18 cellular contexts compared by ENCODE assay signal in genomic region chr1:192170196-192170984, GRCh38. TPM values are rescaled to one million over a fixed set of nuclear protein-coding genes. Genes with fewer than 3 reads are reported as not detected.
DNase-seq lines count a peak whose midpoint lies in the region; ATAC-seq and TF ChIP-seq lines count a peak whose summit lies in the region.
"Had no signal": no experiment of that assay in that cellular context is flagged by ENCODE, and none has a peak within 500 bp of the region (broad histone marks: within the 10 kb centered on the region; RNA-seq: fewer than 3 reads in every experiment).

No MANE protein-coding gene starts in this region.

- no peak for TF ChIP-seq CTCF in stomach (IDR thresholded peaks at IDR 0.05)

- no peaks in the 10 kb centered on the region for H3K27me3 ChIP-seq in BLaER1 treated with 17β-estradiol and CSF1 and Interleukin-3, amounts not matched to agents 10 nM and 100 nM
- H3K27me3 ChIP-seq in Karpas-422 (ENCODE audit: low read length) (no peaks in the 10 kb centered on the region), mesendoderm (ENCODE audit: insufficient read depth, low read length, poor library complexity) (no peaks in the 10 kb centered on the region), stomach (no peaks in the 10 kb centered on the region)
- H3K27me3 ChIP-seq: left lung, MG63, Peyer's patch, vagina had no signal

- H2BK5ac ChIP-seq in mesendoderm (ENCODE audit: low read length) = no peak overlapping the region

- peak overlapping the region; percentile 16 for H2AFZ ChIP-seq in Karpas-422 (ENCODE audit: low read length)

- DNase-seq in Karpas-422 = peak; percentile 72
- DNase-seq in amniotic epithelial cell (ENCODE audit: low read depth) = peak; percentile 47
- peak; percentile 9 for DNase-seq in mesendoderm
- no peak for DNase-seq in stomach
- DNase-seq in posterior vena cava (ENCODE audit: low spot score) = no peak
- DNase-seq: ACHN; activated CD8-positive, alpha-beta T cell treated with anti-CD3 and anti-CD28 coated beads for 36 hours; CD4-positive, alpha-beta memory T cell; left lung; MG63; NCI-H526 treated with DMSO at 0.1 percent for 48 hours; Peyer's patch had no signal

- peaks cover under 1 to 12% (median 2%) of the 10 kb centered on the region in 11 experiments; a peak in 21 of 22 replicates for H3K9me3 ChIP-seq in BLaER1 treated with 17β-estradiol and CSF1 and Interleukin-3, amounts not matched to agents 10 nM and 100 nM (replicated peaks in 1 of 11)
- H3K9me3 ChIP-seq in Karpas-422 (ENCODE audit: low read length) (no peaks in the 10 kb centered on the region), stomach (peaks cover 0 to 3% (median 1%) of the 10 kb centered on the region in 4 donors)
- H3K9me3 ChIP-seq: MG63, Peyer's patch, vagina had no signal

- no peaks in the 10 kb centered on the region for H3K79me1 ChIP-seq in mesendoderm (ENCODE audit: low read length)

- no peak overlapping the region for H4K5ac ChIP-seq in mesendoderm (ENCODE audit: low read length)

- peak overlapping the region in 4 of 11 experiments; percentile 39 to 70 (median 52); a peak in 7 of 22 replicates for H3K9ac ChIP-seq in BLaER1 treated with 17β-estradiol and CSF1 and Interleukin-3, amounts not matched to agents 10 nM and 100 nM
- H3K9ac ChIP-seq in Karpas-422 (ENCODE audit: low read length) (peak overlapping the region; percentile 64), mesendoderm (ENCODE audit: low read length) (no peak overlapping the region)

- peaks cover 0 to 90% (median 25%) of the 10 kb centered on the region in 10 experiments; a peak in 12 of 20 replicates for H3K4me1 ChIP-seq in BLaER1 treated with 17β-estradiol and CSF1 and Interleukin-3, amounts not matched to agents 10 nM and 100 nM
- H3K4me1 ChIP-seq in Karpas-422 (ENCODE audit: low read length) = peaks cover 62% of the 10 kb centered on the region
- no peaks in the 10 kb centered on the region for H3K4me1 ChIP-seq in mesendoderm (ENCODE audit: control insufficient read depth, low read depth, low read length)
- H3K4me1 ChIP-seq in stomach = no peaks in the 10 kb centered on the region
- H3K4me1 ChIP-seq: Peyer's patch, vagina had no signal

- H3K18ac ChIP-seq in mesendoderm (ENCODE audit: low read length) = no peak overlapping the region

- H3K36me3 ChIP-seq in BLaER1 treated with 17β-estradiol and CSF1 and Interleukin-3, amounts not matched to agents 10 nM and 100 nM = peaks cover 0 to 44% (median 0%) of the 10 kb centered on the region in 11 experiments; a peak in 7 of 22 replicates
- H3K36me3 ChIP-seq in Karpas-422 (ENCODE audit: insufficient read depth, low read length) (no peaks in the 10 kb centered on the region), mesendoderm (ENCODE audit: control insufficient read depth, insufficient read depth, low read length) (no peaks in the 10 kb centered on the region), stomach (no peaks in the 10 kb centered on the region)
- H3K36me3 ChIP-seq: left lung, MG63, Peyer's patch, vagina had no signal

- peak overlapping the region in 8 of 11 experiments; percentile 4 to 85 (median 58); a peak in 12 of 22 replicates for H3K4me2 ChIP-seq in BLaER1 treated with 17β-estradiol and CSF1 and Interleukin-3, amounts not matched to agents 10 nM and 100 nM
- H3K4me2 ChIP-seq in Karpas-422 (ENCODE audit: low read depth, low read length, poor library complexity, severe bottlenecking) (peak overlapping the region; percentile 81), mesendoderm (ENCODE audit: low read length) (no peak overlapping the region)

- no peak overlapping the region for H3K23ac ChIP-seq in mesendoderm (ENCODE audit: low read length)

- H3K56ac ChIP-seq in mesendoderm (ENCODE audit: low read length) = no peak overlapping the region

- no peak for TF ChIP-seq POLR2A in stomach (IDR thresholded peaks at IDR 0.05)

- WGBS in mesendoderm (ENCODE audit: extremely low coverage, insufficient coverage, low lambda C conversion rate) = no CpG with 5 or more reads among the region's 6 CpGs
- WGBS in stomach, 5 donors = 27 to 35% (median 27%) methylated on average over 6 of the region's 6 CpGs

- intact Hi-C loops in stomach (cut with DNase I; ENCODE audit: low total_unique reads) = no loop called here
- intact Hi-C loops in posterior vena cava (cut with DNase I) = no loop called here

- H3K9me2 ChIP-seq in Karpas-422 (replicated peaks; ENCODE audit: insufficient read depth, low read length) = no peaks in the 10 kb centered on the region

- no peak for TF ChIP-seq EP300 in stomach (IDR thresholded peaks at IDR 0.05)

- H2AK5ac ChIP-seq in mesendoderm (ENCODE audit: low read length) = no peak overlapping the region

- no peak for ATAC-seq in HG03280 (IDR thresholded peaks at IDR 0.05; ENCODE audit: unreplicated experiment)
- no peak for ATAC-seq in GM18870 (IDR thresholded peaks at IDR 0.05; ENCODE audit: unreplicated experiment)
- ATAC-seq: activated CD8-positive, alpha-beta T cell treated with anti-CD3 and anti-CD28 coated beads for 36 hours; left lung; SK-N-SH treated with all-trans-retinoic acid at 6 μM for 48 hours had no signal

- H2BK15ac ChIP-seq in mesendoderm (replicated peaks; ENCODE audit: low read depth) = no peak overlapping the region

- no peak overlapping the region for H3K4me3 ChIP-seq in BLaER1 treated with 17β-estradiol and CSF1 and Interleukin-3, amounts not matched to agents 10 nM and 100 nM
- H3K4me3 ChIP-seq in Karpas-422 (ENCODE audit: low read length) (0 out of 2 replicates have a peak overlapping the region, but pooled peaks have one; percentile 21), mesendoderm (ENCODE audit: low read length) (no peak overlapping the region), stomach (no peak overlapping the region)
- H3K4me3 ChIP-seq: left lung, MG63, Peyer's patch, vagina had no signal

- no peaks in the 10 kb centered on the region for H3K79me2 ChIP-seq in Karpas-422 (ENCODE audit: low read length)
- no peaks in the 10 kb centered on the region for H3K79me2 ChIP-seq in mesendoderm (ENCODE audit: control insufficient read depth, insufficient read depth, low read length)

- H4K8ac ChIP-seq in mesendoderm (ENCODE audit: low read depth, low read length) = no peak overlapping the region

- H3K27ac ChIP-seq in BLaER1 treated with 17β-estradiol and CSF1 and Interleukin-3, amounts not matched to agents 10 nM and 100 nM = peak overlapping the region in 6 of 11 experiments; percentile 44 to 70 (median 58); a peak in 10 of 22 replicates
- peak overlapping the region; percentile 96 for H3K27ac ChIP-seq in Karpas-422 (ENCODE audit: low read length)
- H3K27ac ChIP-seq in mesendoderm (ENCODE audit: low read depth, low read length) = no peak overlapping the region
- H3K27ac ChIP-seq in stomach = no peak overlapping the region
- H3K27ac ChIP-seq: Peyer's patch, vagina had no signal

- H3K4ac ChIP-seq in mesendoderm (ENCODE audit: low read depth, low read length) = no peak overlapping the region

- no peak overlapping the region for H2BK120ac ChIP-seq in mesendoderm (ENCODE audit: low read depth, low read length)

- H4K20me1 ChIP-seq in BLaER1 treated with 17β-estradiol and CSF1 and Interleukin-3, amounts not matched to agents 10 nM and 100 nM = peaks cover 0 to 6% (median 0%) of the 10 kb centered on the region in 11 experiments; a peak in 1 of 22 replicates
- H4K20me1 ChIP-seq in Karpas-422 (ENCODE audit: insufficient read depth, low read depth, low read length) = no peaks in the 10 kb centered on the region

RNA-seq across cellular contexts. Expression of gene RGS18, which starts 12.1 kb away (rescaled TPM):
- 20.8 and 47.3 TPM in 2 replicates for total RNA-seq in Karpas-422 (2014; rRNA removed; shearing (Covaris generic); ENCODE audit: low replicate concordance)
- not detected for polyA plus RNA-seq in mesendoderm (2013, experiment 1 of 2)
- polyA plus RNA-seq in mesendoderm (2013, experiment 2 of 2) = not detected
- total RNA-seq in stomach (1 to 10 TPM in 3 of 5 donors, not detected in 2; 2.5 to 4.0 (median 3.6) TPM), posterior vena cava (1 to 10 TPM; 2.7 to 3.8 TPM)
- 1 to 10 TPM in 2 of 3 donors, under 1 TPM in 1; 0.38 to 3.8 (median 1.8) TPM for polyA plus RNA-seq in stomach
- total RNA-seq: renal cortical epithelial cell had no signal

Comparison
In these comparisons a context has a peak if more than half of its experiments do, and no peak if none do; other contexts are left out.
1. H3K27ac ChIP-seq: peak in BLaER1 treated with 17β-estradiol and CSF1 and Interleukin-3, amounts not matched to agents 10 nM and 100 nM (6 of 11) and Karpas-422 (single experiment); none in mesendoderm (single experiment) and stomach (0 of 5).
2. DNase-seq: peak in Karpas-422 (single experiment), amniotic epithelial cell (single experiment) and mesendoderm (single experiment); none in stomach (single experiment) and posterior vena cava (single experiment).